ENCODE assay signal across 8 cellular contexts in genomic region chr17:57946798-57947358, GRCh38. TPM values are rescaled to one million over a fixed set of nuclear protein-coding genes. Genes with fewer than 3 reads are reported as not detected.
A peak's percentile ranks its signal among the peaks of the same experiment; 100 is the strongest.
DNase-seq lines count a peak whose midpoint lies in the region; ATAC-seq, FAIRE-seq and TF ChIP-seq lines count a peak whose summit lies in the region.

No MANE protein-coding gene starts in this region.

- DNase-seq in A549 (ENCODE audit: low read depth in 1 of 2, low spot score in 1 of 2) (peak; percentile 66 to 83), GM12892 (ENCODE audit: insufficient read length) (peak; percentile 69), NAMALWA (ENCODE audit: low spot score) (peak; percentile 88)
- peak; percentile 13 to 22 for DNase-seq in activated CD4-positive, alpha-beta T cell treated with anti-CD3 and anti-CD28 coated beads for 4 hours
- no peak for DNase-seq in effector CD8-positive, alpha-beta T cell (lab: John Stamatoyannopoulos, UW)

- CTCF ChIA-PET in A549 (lab: Yijun Ruan, JAX), result interaction anchor here (0.7 to 26.8 kb wide), 18 partner anchors 3 to 166 kb away, joined by 3 to 386 read pairs (median 16); partner anchors contain the start of genes CUEDC1 and VEZF1

- peak overlapping the region; percentile 75 to 88 (median 84) for H3K27ac Mint-ChIP-seq in nephron

- peak overlapping the region; percentile 93 to 100 for H3K27ac ChIP-seq in A549

- ATAC-seq in A549 (peak; percentile 20 to 22; a peak in 4 of 6 replicates), HG02642 (IDR thresholded peaks at IDR 0.05; ENCODE audit: poor library complexity, unreplicated experiment) (peak; percentile 89), esophagus mucosa (peak; percentile 54)

- POLR2A ChIA-PET in A549 (lab: Yijun Ruan, JAX), result interaction anchor here (0.6 to 2.9 kb wide), 14 partner anchors 9 to 97 kb away, joined by 3 to 13 read pairs (median 6); partner anchors contain the start of gene MRPS23

- H3K4me2 ChIP-seq in A549, result peak overlapping the region; percentile 96

- H3K4me3 Mint-ChIP-seq in nephron, result peak overlapping the region; percentile 45 to 70 (median 70)

- H3K4me1 ChIP-seq in A549, result peaks cover 91% of the 10 kb centered on the region

- no peaks in the 10 kb centered on the region for H3K27me3 Mint-ChIP-seq in nephron (ENCODE audit: low read depth)

- H3K36me3 Mint-ChIP-seq in nephron (ENCODE audit: low read depth), result no peaks in the 10 kb centered on the region

- TF ChIP-seq CTCF in A549 (IDR thresholded peaks at IDR 0.05) (no peak), nephron (IDR thresholded peaks at IDR 0.05; ENCODE audit: unreplicated experiment in 3 of 3) (no peak)

- no peaks in the 10 kb centered on the region for H3K9me3 ChIP-seq in A549

- H3K9me3 Mint-ChIP-seq in nephron, result no peaks in the 10 kb centered on the region

- peak overlapping the region; percentile 34 for H3K4me3 ChIP-seq in A549

- 7% methylated on average over 10 of the region's 10 CpGs for WGBS in A549 (ENCODE audit: missing lambda C conversion rate)

- no peak for TF ChIP-seq EP300 in A549 (IDR thresholded peaks at IDR 0.05)

- H3K4me1 Mint-ChIP-seq in nephron, result peaks cover 67% of the 10 kb centered on the region

- TF ChIP-seq POLR2A in A549 (IDR thresholded peaks at IDR 0.05; ENCODE audit: low read length) (no peak), GM12892 (IDR thresholded peaks at IDR 0.05; ENCODE audit: low read depth, low read length) (no peak)

- FAIRE-seq in A549 (lab: Jason Lieb, UNC) (no peak), GM12892 (lab: Jason Lieb, UNC) (peak; percentile 86)

- TF ChIP-seq RAD21 in A549 (conservative IDR thresholded peaks at IDR 0.05 in 1 of 2, IDR thresholded peaks at IDR 0.05 in 1 of 2), result no peak; a peak in 1 of 5 replicates

TF ChIP-seq in A549, 52 proteins besides CTCF, POLR2A, EP300 and RAD21:
- TF ChIP-seq MAZ (IDR thresholded peaks at IDR 0.05; ENCODE audit: borderline replicate concordance, low read depth, low read length), result no peak
- no peak for TF ChIP-seq CHD4 (IDR thresholded peaks at IDR 0.05; ENCODE audit: borderline replicate concordance)
- no peak for TF ChIP-seq REST (IDR thresholded peaks at IDR 0.05)
- 0 out of 5 replicates have a peak, but pooled peaks of 1 of the 2 experiments have one; percentile 39 for TF ChIP-seq JUN (IDR thresholded peaks at IDR 0.05)
- no peak for TF ChIP-seq HOXB13 (CRISPR knock-in tag; IDR thresholded peaks at IDR 0.05; ENCODE audit: low read depth)
- TF ChIP-seq, protein P1, sequence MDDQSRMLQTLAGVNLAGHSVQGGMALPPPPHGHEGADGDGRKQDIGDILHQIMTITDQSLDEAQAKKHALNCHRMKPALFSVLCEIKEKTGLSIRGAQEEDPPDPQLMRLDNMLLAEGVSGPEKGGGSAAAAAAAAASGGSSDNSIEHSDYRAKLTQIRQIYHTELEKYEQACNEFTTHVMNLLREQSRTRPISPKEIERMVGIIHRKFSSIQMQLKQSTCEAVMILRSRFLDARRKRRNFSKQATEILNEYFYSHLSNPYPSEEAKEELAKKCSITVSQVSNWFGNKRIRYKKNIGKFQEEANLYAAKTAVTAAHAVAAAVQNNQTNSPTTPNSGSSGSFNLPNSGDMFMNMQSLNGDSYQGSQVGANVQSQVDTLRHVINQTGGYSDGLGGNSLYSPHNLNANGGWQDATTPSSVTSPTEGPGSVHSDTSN (IDR thresholded peaks at IDR 0.05), result no peak
- TF ChIP-seq FOSB (CRISPR knock-in tag; IDR thresholded peaks at IDR 0.05), result no peak
- peak; percentile 17; the same call in 1 of the 2 replicates for TF ChIP-seq USF2 (IDR thresholded peaks at IDR 0.05)
- no peak for TF ChIP-seq SREBF2 (IDR thresholded peaks at IDR 0.05)
- no peak for TF ChIP-seq HOXB5 (CRISPR knock-in tag; IDR thresholded peaks at IDR 0.05)
- TF ChIP-seq, protein P2, sequence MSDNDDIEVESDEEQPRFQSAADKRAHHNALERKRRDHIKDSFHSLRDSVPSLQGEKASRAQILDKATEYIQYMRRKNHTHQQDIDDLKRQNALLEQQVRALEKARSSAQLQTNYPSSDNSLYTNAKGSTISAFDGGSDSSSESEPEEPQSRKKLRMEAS (IDR thresholded peaks at IDR 0.05), result peak; percentile 55; the same call in 1 of the 2 replicates
- TF ChIP-seq NPAS2 (CRISPR knock-in tag; IDR thresholded peaks at IDR 0.05; ENCODE audit: borderline replicate concordance), result no peak

RNA-seq across cellular contexts. Expression of gene CUEDC1, which starts 8.3 kb away (rescaled TPM):
- 44.3 and 54.8 TPM in 2 replicates for polyA plus RNA-seq in A549 (2011; rRNA removed)
- 47.9 and 48.0 TPM in 2 replicates for polyA plus RNA-seq in A549 (2012; cell fraction: cytosol; rRNA removed)
- polyA plus RNA-seq in A549 (2012; cell fraction: nucleus; rRNA removed), result 222 and 260 TPM in 2 replicates
- polyA plus RNA-seq in A549 (2017; fragmentation: RNase III; extraction: RNeasy Plus Mini Kit Qiagen cat#74134 plus additional on column Dnase treatment), result 70.7 to 103 TPM (median 90.6 TPM) in 3 replicates
- 20.1 and 41.6 TPM in 2 replicates for polyA minus RNA-seq in A549 (2011; rRNA and poly(A)+ RNA removed)
- polyA plus RNA-seq in GM12892 (2012; ENCODE audit: missing spikeins), result 1.2 TPM
- 23.8 TPM for total RNA-seq in esophagus mucosa

RNA-seq across cellular contexts. Expression of gene VEZF1, which starts 41.2 kb away (rescaled TPM):
- polyA plus RNA-seq in A549 (2011; rRNA removed) (57.7 and 63.8 TPM in 2 replicates), A549 (2017; fragmentation: RNase III; extraction: RNeasy Plus Mini Kit Qiagen cat#74134 plus additional on column Dnase treatment) (48.1 to 55.5 TPM (median 50.3 TPM) in 3 replicates)
- 19.9 and 25.2 TPM in 2 replicates for polyA plus RNA-seq in A549 (2012; cell fraction: cytosol; rRNA removed)
- polyA plus RNA-seq in A549 (2012; cell fraction: nucleus; rRNA removed), result 12.5 and 13.7 TPM in 2 replicates
- polyA minus RNA-seq in A549 (2011; rRNA and poly(A)+ RNA removed), result 83.1 and 90.7 TPM in 2 replicates
- 12.5 TPM for polyA plus RNA-seq in GM12892 (2012; ENCODE audit: missing spikeins)
- total RNA-seq in esophagus mucosa, result 22.2 TPM

Comparison
In these comparisons a context has a peak if more than half of its experiments do, and no peak if none do; other contexts are left out.
1. ATAC-seq: peak in every context shown above with its lines; median percentile 89 in HG02642; 54 in esophagus mucosa; 21 in A549.